1 cellular context compared by ENCODE assay signal in the genomic region with DNA sequence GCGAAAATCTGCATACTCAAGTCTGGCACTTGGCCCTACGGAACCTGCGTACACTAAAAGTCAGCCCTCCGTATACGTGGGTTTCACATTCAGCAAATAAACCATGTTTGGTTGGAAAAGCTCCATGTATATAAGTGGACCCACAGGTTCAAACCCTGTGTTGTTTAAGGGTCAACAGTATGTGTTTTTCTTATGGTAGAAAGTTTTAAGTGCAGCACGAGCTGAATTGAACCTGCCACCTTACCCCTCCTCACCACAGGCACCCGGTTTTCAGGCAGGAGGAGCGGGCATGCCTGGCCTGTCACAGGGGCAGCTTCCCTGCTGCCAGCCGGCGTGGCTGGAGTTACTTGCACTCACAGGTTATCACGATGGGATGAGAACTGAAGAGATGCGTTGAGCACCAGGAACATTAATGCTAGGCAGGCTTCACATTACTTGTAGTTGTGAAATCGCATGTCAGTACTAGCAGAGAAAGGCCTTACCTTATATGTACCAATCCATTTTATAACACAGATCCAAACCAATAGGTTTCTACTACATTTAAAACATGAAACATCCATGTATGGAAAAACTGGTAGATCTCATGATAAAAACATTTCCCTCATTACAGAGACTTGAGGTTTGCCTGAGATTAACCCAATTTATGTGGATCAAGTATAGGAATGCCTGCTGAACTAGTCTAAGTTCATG.
A peak's percentile ranks its signal among the peaks of the same experiment; 100 is the strongest.
TF ChIP-seq lines count a peak whose summit lies in the region.

No MANE protein-coding gene starts in this region.

TF ChIP-seq in K562, 482 proteins besides CTCF, POLR2A, EP300 and RAD21 (continued from another document and continues in another):
- no peak for TF ChIP-seq MTF1 (CRISPR knock-in tag; IDR thresholded peaks at IDR 0.05; ENCODE audit: borderline replicate concordance)
- no peak for TF ChIP-seq PHB (CRISPR knock-in tag; IDR thresholded peaks at IDR 0.05)
- TF ChIP-seq, protein P1, sequence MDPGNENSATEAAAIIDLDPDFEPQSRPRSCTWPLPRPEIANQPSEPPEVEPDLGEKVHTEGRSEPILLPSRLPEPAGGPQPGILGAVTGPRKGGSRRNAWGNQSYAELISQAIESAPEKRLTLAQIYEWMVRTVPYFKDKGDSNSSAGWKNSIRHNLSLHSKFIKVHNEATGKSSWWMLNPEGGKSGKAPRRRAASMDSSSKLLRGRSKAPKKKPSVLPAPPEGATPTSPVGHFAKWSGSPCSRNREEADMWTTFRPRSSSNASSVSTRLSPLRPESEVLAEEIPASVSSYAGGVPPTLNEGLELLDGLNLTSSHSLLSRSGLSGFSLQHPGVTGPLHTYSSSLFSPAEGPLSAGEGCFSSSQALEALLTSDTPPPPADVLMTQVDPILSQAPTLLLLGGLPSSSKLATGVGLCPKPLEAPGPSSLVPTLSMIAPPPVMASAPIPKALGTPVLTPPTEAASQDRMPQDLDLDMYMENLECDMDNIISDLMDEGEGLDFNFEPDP (CRISPR knock-in tag; IDR thresholded peaks at IDR 0.05) = peak; percentile 48; the same call in 1 of the 2 replicates
- TF ChIP-seq SUPT5H (IDR thresholded peaks at IDR 0.05) = peak; percentile 86
- peak; percentile 11; the same call in 1 of the 2 replicates for TF ChIP-seq ZNF77 (CRISPR knock-in tag; IDR thresholded peaks at IDR 0.05)
- TF ChIP-seq RCOR1 (IDR thresholded peaks at IDR 0.05; ENCODE audit: borderline replicate concordance in 1 of 2, low read depth in 2 of 2, low read length in 2 of 2) = no peak
- TF ChIP-seq CHD7 (IDR thresholded peaks at IDR 0.05; ENCODE audit: low read depth, low read length) = peak; percentile 63
- 0 out of 2 replicates have a peak, but pooled peaks have one; percentile 48 for TF ChIP-seq ZNF586 (CRISPR knock-in tag; conservative IDR thresholded peaks at IDR 0.05)
- no peak for TF ChIP-seq SNAPC5 (CRISPR knock-in tag; IDR thresholded peaks at IDR 0.05)
- peak in 1 of 2 experiments; percentile 81; a peak in 2 of 4 replicates for TF ChIP-seq MLX (CRISPR knock-in tag; conservative IDR thresholded peaks at IDR 0.05)
- TF ChIP-seq ZNF589 (CRISPR knock-in tag; IDR thresholded peaks at IDR 0.05; ENCODE audit: low read depth) = no peak
- TF ChIP-seq ZNF668 (CRISPR knock-in tag; IDR thresholded peaks at IDR 0.05) = peak; percentile 53; the same call in 1 of the 2 replicates
- no peak for TF ChIP-seq XRCC5 (IDR thresholded peaks at IDR 0.05; ENCODE audit: low read depth, low read length)
- peak; percentile 90 for TF ChIP-seq HMGN3 (IDR thresholded peaks at IDR 0.05; ENCODE audit: borderline replicate concordance, extremely low read depth, insufficient read length, low read depth, low read length)
- 0 out of 2 replicates have a peak, but pooled peaks have one; percentile 27 for TF ChIP-seq MITF (IDR thresholded peaks at IDR 0.05)
- TF ChIP-seq, protein P2, sequence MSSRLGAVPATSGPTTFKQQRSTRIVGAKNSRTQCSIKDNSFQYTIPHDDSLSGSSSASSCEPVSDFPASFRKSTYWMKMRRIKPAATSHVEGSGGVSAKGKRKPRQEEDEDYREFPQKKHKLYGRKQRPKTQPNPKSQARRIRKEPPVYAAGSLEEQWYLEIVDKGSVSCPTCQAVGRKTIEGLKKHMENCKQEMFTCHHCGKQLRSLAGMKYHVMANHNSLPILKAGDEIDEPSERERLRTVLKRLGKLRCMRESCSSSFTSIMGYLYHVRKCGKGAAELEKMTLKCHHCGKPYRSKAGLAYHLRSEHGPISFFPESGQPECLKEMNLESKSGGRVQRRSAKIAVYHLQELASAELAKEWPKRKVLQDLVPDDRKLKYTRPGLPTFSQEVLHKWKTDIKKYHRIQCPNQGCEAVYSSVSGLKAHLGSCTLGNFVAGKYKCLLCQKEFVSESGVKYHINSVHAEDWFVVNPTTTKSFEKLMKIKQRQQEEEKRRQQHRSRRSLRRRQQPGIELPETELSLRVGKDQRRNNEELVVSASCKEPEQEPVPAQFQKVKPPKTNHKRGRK (tag; IDR thresholded peaks at IDR 0.05) = no peak
- no peak for TF ChIP-seq ZNF347 (CRISPR knock-in tag; IDR thresholded peaks at IDR 0.05; ENCODE audit: low read depth)
- TF ChIP-seq ZNF57 (CRISPR knock-in tag; IDR thresholded peaks at IDR 0.05) = no peak
- no peak for TF ChIP-seq ZNF121 (CRISPR knock-in tag; conservative IDR thresholded peaks at IDR 0.05)
- no peak for TF ChIP-seq ZNF318 (IDR thresholded peaks at IDR 0.05; ENCODE audit: borderline replicate concordance in 1 of 2, low read depth in 1 of 2)
- TF ChIP-seq NFXL1 (CRISPR knock-in tag; IDR thresholded peaks at IDR 0.05) = no peak
- TF ChIP-seq ATF1 (CRISPR knock-in tag; IDR thresholded peaks at IDR 0.05) = no peak
- no peak for TF ChIP-seq ATF1 (tag; IDR thresholded peaks at IDR 0.05)
- no peak for TF ChIP-seq ZNF76 (CRISPR knock-in tag; IDR thresholded peaks at IDR 0.05; ENCODE audit: borderline replicate concordance)
- no peak for TF ChIP-seq ZNF175 (CRISPR knock-in tag; IDR thresholded peaks at IDR 0.05; ENCODE audit: low read depth)
